ENCODE assay signal across 10 cellular contexts in the genomic region with DNA sequence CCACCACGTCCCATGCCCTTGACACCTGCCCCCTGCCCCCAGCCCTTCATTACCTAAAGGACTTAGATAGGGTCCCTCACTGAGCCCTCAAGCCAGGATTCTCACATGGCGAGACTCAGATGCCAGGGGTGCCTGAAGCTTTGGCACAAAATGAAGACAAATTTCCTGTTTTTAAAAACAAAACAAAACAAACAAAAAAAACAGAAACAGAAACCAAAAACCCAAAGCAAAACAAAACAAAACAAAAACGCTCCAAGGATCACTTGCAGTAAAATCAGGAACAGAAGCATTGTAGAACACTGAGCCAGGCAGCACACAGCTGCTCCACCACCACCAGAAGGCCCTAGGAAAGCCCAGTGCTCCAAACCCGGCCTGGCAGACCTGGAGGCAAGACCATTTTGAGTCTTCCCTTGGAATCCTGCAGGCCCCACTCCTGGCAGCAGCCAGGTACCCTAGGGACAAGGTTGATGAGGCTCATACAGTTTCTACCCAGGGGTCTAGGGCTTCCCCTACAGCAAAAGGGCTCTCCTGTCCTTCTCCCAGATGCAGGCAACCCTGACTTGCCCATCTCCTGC. TPM values are rescaled to one million over a fixed set of nuclear protein-coding genes. Genes with fewer than 3 reads are reported as not detected.
DNase-seq lines count a peak whose midpoint lies in the region; ATAC-seq and TF ChIP-seq lines count a peak whose summit lies in the region.
"Had no signal": no experiment of that assay in that cellular context is flagged by ENCODE, and none has a peak within 500 bp of the region (broad histone marks: within the 10 kb centered on the region; RNA-seq: fewer than 3 reads in every experiment).

No MANE protein-coding gene starts in this region.

- H3K4me1 ChIP-seq in CD8-positive, alpha-beta T cell (ENCODE audit: insufficient read depth, low read length) = peaks cover 15% of the 10 kb centered on the region
- H3K4me1 ChIP-seq in Panc1 (ENCODE audit: control insufficient read depth, insufficient read depth, low read length) = peaks cover 68% of the 10 kb centered on the region
- H3K4me1 ChIP-seq in tibial artery = peaks cover 0 to 60% (median 38%) of the 10 kb centered on the region in 4 donors

- no peak for TF ChIP-seq CTCF in CD8-positive, alpha-beta T cell (IDR thresholded peaks at IDR 0.05)
- TF ChIP-seq CTCF in Panc1 (IDR thresholded peaks at IDR 0.05) = no peak
- no peak for TF ChIP-seq CTCF in progenitor cell of endocrine pancreas (IDR thresholded peaks at IDR 0.05; ENCODE audit: unreplicated experiment)
- no peak for TF ChIP-seq CTCF in tibial artery (IDR thresholded peaks at IDR 0.05)

- BruUV-seq in Panc1 (replicated peaks; lab: Mats Ljungman, UMichigan) = no TSS peak

- no peaks in the 10 kb centered on the region for H3K9me3 ChIP-seq in CD8-positive, alpha-beta T cell (ENCODE audit: low read length)
- no peaks in the 10 kb centered on the region for H3K9me3 ChIP-seq in Panc1 (ENCODE audit: control insufficient read depth, insufficient read depth, low read depth, low read length)
- no peaks in the 10 kb centered on the region for H3K9me3 ChIP-seq in tibial artery

- no peaks in the 10 kb centered on the region for H3K9me3 Mint-ChIP-seq in CD8-positive, alpha-beta T cell
- H3K9me3 Mint-ChIP-seq in dendritic cell treated with granulocyte-macrophage colony-stimulating factor and Interleukin-4, amounts not matched to agents 40 ng/mL and 50 ng/mL, for 4 days = no peaks in the 10 kb centered on the region
- H3K9me3 Mint-ChIP-seq in progenitor cell of endocrine pancreas (ENCODE audit: low read depth) = no peaks in the 10 kb centered on the region
- no peaks in the 10 kb centered on the region for H3K9me3 Mint-ChIP-seq in activated naive CD8-positive, alpha-beta T cell treated with anti-CD3 and anti-CD28 coated beads, Interleukin-2, amount 50 U/mL, for 24 hours

- intact Hi-C loops in CD8-positive, alpha-beta T cell (cut with DNase I, micrococcal nuclease) = no loop called here
- intact Hi-C loops in Panc1 (cut with micrococcal nuclease; ENCODE audit: unreplicated experiment) (no loop called here), tibial artery (cut with DNase I; ENCODE audit: low total_unique reads) (no loop called here)
- intact Hi-C loops in dendritic cell treated with granulocyte-macrophage colony-stimulating factor and Interleukin-4, amounts not matched to agents 40 ng/mL and 50 ng/mL, for 4 days (cut with micrococcal nuclease) = no loop called here

- H3K27ac ChIP-seq in CD8-positive, alpha-beta T cell (ENCODE audit: low read depth, low read length) = no peak overlapping the region
- peak overlapping the region; percentile 97 for H3K27ac ChIP-seq in Panc1 (ENCODE audit: low read length)
- no peak overlapping the region for H3K27ac ChIP-seq in tibial artery

- no peak overlapping the region for H3K4me3 ChIP-seq in CD8-positive, alpha-beta T cell (ENCODE audit: low read depth, low read length)
- H3K4me3 ChIP-seq in Panc1 (ENCODE audit: low read depth in 2 of 2, low read length in 2 of 2) (peak overlapping the region in 1 of 2 experiments; percentile 22; a peak in 2 of 4 replicates), tibial artery (no peak overlapping the region)

- peaks cover 21% of the 10 kb centered on the region for H3K4me1 Mint-ChIP-seq in CD8-positive, alpha-beta T cell (ENCODE audit: low read depth)
- H3K4me1 Mint-ChIP-seq in dendritic cell treated with granulocyte-macrophage colony-stimulating factor and Interleukin-4, amounts not matched to agents 40 ng/mL and 50 ng/mL, for 4 days (ENCODE audit: low read depth) = peaks cover 75% of the 10 kb centered on the region
- H3K4me1 Mint-ChIP-seq in progenitor cell of endocrine pancreas (ENCODE audit: low read depth) = peaks cover 64% of the 10 kb centered on the region
- peaks cover 25% of the 10 kb centered on the region for H3K4me1 Mint-ChIP-seq in activated naive CD8-positive, alpha-beta T cell treated with anti-CD3 and anti-CD28 coated beads, Interleukin-2, amount 50 U/mL, for 24 hours

- POLR2A ChIA-PET in CD8-positive, alpha-beta T cell (lab: Charles Lee) = no interaction called here
- POLR2A ChIA-PET in Panc1 (lab: Charles Lee) = interaction anchor here (0.6 to 0.7 kb wide), 2 partner anchors 19 to 20 kb away, joined by 3 to 6 read pairs; no protein-coding TSS in a partner anchor

- H3K27me3 Mint-ChIP-seq in CD8-positive, alpha-beta T cell (ENCODE audit: low read depth) = no peaks in the 10 kb centered on the region
- H3K27me3 Mint-ChIP-seq in dendritic cell treated with granulocyte-macrophage colony-stimulating factor and Interleukin-4, amounts not matched to agents 40 ng/mL and 50 ng/mL, for 4 days = no peaks in the 10 kb centered on the region
- H3K27me3 Mint-ChIP-seq in progenitor cell of endocrine pancreas = no peaks in the 10 kb centered on the region
- no peaks in the 10 kb centered on the region for H3K27me3 Mint-ChIP-seq in activated naive CD8-positive, alpha-beta T cell treated with anti-CD3 and anti-CD28 coated beads, Interleukin-2, amount 50 U/mL, for 24 hours

- no peaks in the 10 kb centered on the region for H3K36me3 ChIP-seq in CD8-positive, alpha-beta T cell (ENCODE audit: insufficient read depth, low read length)
- H3K36me3 ChIP-seq in Panc1 (ENCODE audit: control insufficient read depth, insufficient read depth, low read length) (no peaks in the 10 kb centered on the region), tibial artery (peaks cover 0 to under 1% (median 0%) of the 10 kb centered on the region in 3 donors)

- CTCF ChIA-PET in CD8-positive, alpha-beta T cell (lab: Charles Lee) = interaction anchor here (2.0 to 14.9 kb wide), 2 partner anchors 11 to 21 kb away, joined by 5 to 276 read pairs; partner anchors contain the start of gene MYO18A
- CTCF ChIA-PET in Panc1 (lab: Charles Lee) = interaction anchor here (0.6 to 0.9 kb wide), 3 partner anchors 10 to 21 kb away, joined by 3 to 5 read pairs (median 5); partner anchors contain the start of gene MYO18A

- no peak for DNase-seq in CD8-positive, alpha-beta T cell
- no peak for DNase-seq in Panc1 (ENCODE audit: low read depth, low spot score)
- no peak for DNase-seq in progenitor cell of endocrine pancreas (ENCODE audit: low spot score, unreplicated experiment)
- no peak for DNase-seq in tibial artery
- no peak for DNase-seq in activated naive CD8-positive, alpha-beta T cell treated with anti-CD3 and anti-CD28 coated beads, Interleukin-2, amount 50 U/mL, for 24 hours
- no peak for DNase-seq in NCI-H2196 (lab: John Stamatoyannopoulos, UW; ENCODE audit: unreplicated experiment)
- DNase-seq: activated CD8-positive, alpha-beta memory T cell treated with anti-CD3 and anti-CD28 coated beads for 24 hours; NCI-H1694 treated with DMSO at 0.1 percent for 48 hours had no signal

- no peak overlapping the region for H3K4me3 Mint-ChIP-seq in CD8-positive, alpha-beta T cell
- H3K4me3 Mint-ChIP-seq in dendritic cell treated with granulocyte-macrophage colony-stimulating factor and Interleukin-4, amounts not matched to agents 40 ng/mL and 50 ng/mL, for 4 days = no peak overlapping the region
- H3K4me3 Mint-ChIP-seq in progenitor cell of endocrine pancreas (ENCODE audit: low read depth) = no peak overlapping the region
- no peak overlapping the region for H3K4me3 Mint-ChIP-seq in activated naive CD8-positive, alpha-beta T cell treated with anti-CD3 and anti-CD28 coated beads, Interleukin-2, amount 50 U/mL, for 24 hours

- peak overlapping the region; percentile 41 for H3K27ac Mint-ChIP-seq in CD8-positive, alpha-beta T cell
- peak overlapping the region; percentile 58 for H3K27ac Mint-ChIP-seq in dendritic cell treated with granulocyte-macrophage colony-stimulating factor and Interleukin-4, amounts not matched to agents 40 ng/mL and 50 ng/mL, for 4 days
- H3K27ac Mint-ChIP-seq in progenitor cell of endocrine pancreas = peak overlapping the region; percentile 83
- H3K27ac Mint-ChIP-seq in activated naive CD8-positive, alpha-beta T cell treated with anti-CD3 and anti-CD28 coated beads, Interleukin-2, amount 50 U/mL, for 24 hours = no peak overlapping the region

- ATAC-seq in CD8-positive, alpha-beta T cell = no peak
- no peak for ATAC-seq in Panc1
- no peak for ATAC-seq in GM21526 (IDR thresholded peaks at IDR 0.05; ENCODE audit: low FRiP score, unreplicated experiment)
- no peak for ATAC-seq in activated naive CD8-positive, alpha-beta T cell treated with anti-CD3 and anti-CD28 coated beads, Interleukin-2, amount 50 U/mL, for 24 hours

- peaks cover 2% of the 10 kb centered on the region for H3K36me3 Mint-ChIP-seq in CD8-positive, alpha-beta T cell
- H3K36me3 Mint-ChIP-seq in dendritic cell treated with granulocyte-macrophage colony-stimulating factor and Interleukin-4, amounts not matched to agents 40 ng/mL and 50 ng/mL, for 4 days (ENCODE audit: low read depth) = peaks cover 27% of the 10 kb centered on the region
- H3K36me3 Mint-ChIP-seq in progenitor cell of endocrine pancreas (ENCODE audit: insufficient read depth) = peaks cover 5% of the 10 kb centered on the region
- H3K36me3 Mint-ChIP-seq in activated naive CD8-positive, alpha-beta T cell treated with anti-CD3 and anti-CD28 coated beads, Interleukin-2, amount 50 U/mL, for 24 hours (ENCODE audit: low read depth) = no peaks in the 10 kb centered on the region

- H3K27me3 ChIP-seq in CD8-positive, alpha-beta T cell (ENCODE audit: insufficient read depth, low read length) = no peaks in the 10 kb centered on the region
- H3K27me3 ChIP-seq in Panc1 (ENCODE audit: control insufficient read depth, insufficient read depth, low read length) (no peaks in the 10 kb centered on the region), tibial artery (no peaks in the 10 kb centered on the region)

- in situ Hi-C loops in Panc1 (cut with HindIII; ENCODE audit: low pct_unique_long_range_greater_than_20kb, low sequenced_read_pairs) = no loop called here

RNA-seq across cellular contexts. Expression of gene MYO18A, which starts 20.8 kb away (rescaled TPM):
- 10 to 100 TPM; 48.5 to 52.9 TPM for total RNA-seq in CD8-positive, alpha-beta T cell
- total RNA-seq in Panc1 (2021; ENCODE audit: unreplicated experiment) = 108 TPM
- polyA plus RNA-seq in Panc1 (2012; ENCODE audit: insufficient read length) = 94.4 TPM
- 75.7 and 77.1 TPM in 2 replicates for total RNA-seq in progenitor cell of endocrine pancreas
